Comparison of ENCODE assay signal across 1 cellular context in genomic region chr16:11076259-11077018, GRCh38.
TF ChIP-seq lines count a peak whose summit lies in the region.

No MANE protein-coding gene starts in this region.

TF ChIP-seq in GM12878, 131 proteins besides CTCF, POLR2A, EP300 and RAD21 (continued from another document and continues in another):
- no peak for TF ChIP-seq NKRF (conservative IDR thresholded peaks at IDR 0.05)
- TF ChIP-seq CUX1 (IDR thresholded peaks at IDR 0.05; ENCODE audit: insufficient replicate concordance, low read depth, low read length), result peak; percentile 43
- no peak for TF ChIP-seq MEF2A (IDR thresholded peaks at IDR 0.05; ENCODE audit: insufficient read depth, low read depth, low read length)
- peak; percentile 23; the same call in 1 of the 2 replicates for TF ChIP-seq NFIC (IDR thresholded peaks at IDR 0.05; ENCODE audit: low read depth, low read length)
- TF ChIP-seq TAF1 (IDR thresholded peaks at IDR 0.05; ENCODE audit: borderline replicate concordance, low read depth, low read length), result no peak
- no peak for TF ChIP-seq SUZ12 (IDR thresholded peaks at IDR 0.05; ENCODE audit: unreplicated experiment)
- no peak for TF ChIP-seq ZNF217 (IDR thresholded peaks at IDR 0.05)
- TF ChIP-seq SMARCA5 (IDR thresholded peaks at IDR 0.05), result peak; percentile 74; the same call in 1 of the 2 replicates
- TF ChIP-seq EED (IDR thresholded peaks at IDR 0.05; ENCODE audit: low read depth), result peak; percentile 28; the same call in 1 of the 2 replicates
- TF ChIP-seq CREM (IDR thresholded peaks at IDR 0.05; ENCODE audit: low read depth), result peak; percentile 43; the same call in 1 of the 2 replicates
- peak; percentile 77; the same call in 1 of the 2 replicates for TF ChIP-seq ZNF687 (IDR thresholded peaks at IDR 0.05)
- no peak for TF ChIP-seq ATF3 (IDR thresholded peaks at IDR 0.05; ENCODE audit: borderline replicate concordance, extremely low read depth, low read depth, low read length)
- no peak for TF ChIP-seq CEBPZ (IDR thresholded peaks at IDR 0.05; ENCODE audit: low read depth, low read length)
- 0 out of 2 replicates have a peak, but pooled peaks have one; percentile 20 for TF ChIP-seq BCL11A (IDR thresholded peaks at IDR 0.05; ENCODE audit: low read depth, low read length)
- peak; percentile 43 to 57; a peak in 2 of 4 replicates for TF ChIP-seq BHLHE40 (IDR thresholded peaks at IDR 0.05; ENCODE audit: borderline replicate concordance in 1 of 2, low read depth in 2 of 2, low read length in 1 of 2)
- TF ChIP-seq GATAD2B (conservative IDR thresholded peaks at IDR 0.05; ENCODE audit: low read depth), result peak; percentile 33; the same call in 1 of the 2 replicates
- TF ChIP-seq IKZF1 (conservative IDR thresholded peaks at IDR 0.05), result peak; percentile 80
- TF ChIP-seq MXI1 (IDR thresholded peaks at IDR 0.05; ENCODE audit: low read depth, low read length), result no peak
- TF ChIP-seq RUNX3 (IDR thresholded peaks at IDR 0.05; ENCODE audit: low read length), result peak; percentile 78
- no peak for TF ChIP-seq RCOR1 (conservative IDR thresholded peaks at IDR 0.05; ENCODE audit: low read depth, low read length)
- TF ChIP-seq E4F1 (IDR thresholded peaks at IDR 0.05; ENCODE audit: borderline replicate concordance, partially characterized antibody), result no peak
- no peak for TF ChIP-seq ZNF622 (IDR thresholded peaks at IDR 0.05)
- TF ChIP-seq MLLT1 (IDR thresholded peaks at IDR 0.05), result peak; percentile 48; the same call in 1 of the 2 replicates
- TF ChIP-seq PKNOX1 (IDR thresholded peaks at IDR 0.05), result peak; percentile 87
- peak; percentile 61; the same call in 1 of the 2 replicates for TF ChIP-seq RELB (IDR thresholded peaks at IDR 0.05; ENCODE audit: low read depth)
- TF ChIP-seq CHD2 (IDR thresholded peaks at IDR 0.05; ENCODE audit: borderline replicate concordance, low read depth, low read length), result 0 out of 2 replicates have a peak, but pooled peaks have one; percentile 39
- TF ChIP-seq MEF2B (IDR thresholded peaks at IDR 0.05; ENCODE audit: partially characterized antibody, poor library complexity, severe bottlenecking), result no peak
- no peak for TF ChIP-seq SP1 (IDR thresholded peaks at IDR 0.05; ENCODE audit: low read depth, low read length)
- TF ChIP-seq NBN (IDR thresholded peaks at IDR 0.05), result 0 out of 2 replicates have a peak, but pooled peaks have one; percentile 50
